In genomic region chr15:58227706-58228543, GRCh38 we compare ENCODE assay signal across 8 cellular contexts.
DNase-seq lines count a peak whose midpoint lies in the region; ATAC-seq and TF ChIP-seq lines count a peak whose summit lies in the region.

No MANE protein-coding gene starts in this region.

- H3K36me3 ChIP-seq in DND-41 (ENCODE audit: insufficient read depth, low read length) (no peaks in the 10 kb centered on the region), SJSA1 (no peaks in the 10 kb centered on the region), uterus (no peaks in the 10 kb centered on the region)

- no peak overlapping the region for H3K4me2 ChIP-seq in DND-41 (ENCODE audit: insufficient read depth, low read length)

- peaks cover 14% of the 10 kb centered on the region for H3K4me1 Mint-ChIP-seq in activated naive CD4-positive, alpha-beta T cell treated with anti-CD3 and anti-CD28 coated beads for 36 hours (ENCODE audit: low read depth)

- H3K27me3 ChIP-seq in DND-41 (ENCODE audit: insufficient read depth, low read length, poor library complexity) (no peaks in the 10 kb centered on the region), SJSA1 (replicated peaks) (no peaks in the 10 kb centered on the region), uterus (no peaks in the 10 kb centered on the region)

- peaks cover 2% of the 10 kb centered on the region for H3K27me3 Mint-ChIP-seq in activated naive CD4-positive, alpha-beta T cell treated with anti-CD3 and anti-CD28 coated beads for 36 hours (ENCODE audit: low read depth)

- DNase-seq in DND-41 (peak; percentile 72), M059J (ENCODE audit: low read depth) (peak; percentile 65), SJSA1 (ENCODE audit: low read depth in 1 of 2, low spot score in 2 of 2) (peak; percentile 63 to 73), globus pallidus (ENCODE audit: low spot score) (peak; percentile 80), pons (ENCODE audit: low spot score) (peak; percentile 91), uterus (peak; percentile 46 to 57)
- DNase-seq in activated naive CD4-positive, alpha-beta T cell treated with anti-CD3 and anti-CD28 coated beads for 36 hours, result peak; percentile 85

- ATAC-seq in DND-41 (ENCODE audit: insufficient read depth, low read depth) (peak; percentile 79), HG03439 (IDR thresholded peaks at IDR 0.05; ENCODE audit: unreplicated experiment) (no peak)

- TF ChIP-seq CTCF in DND-41 (IDR thresholded peaks at IDR 0.05; ENCODE audit: borderline replicate concordance, extremely low read depth, low read length, poor library complexity, severe bottlenecking), result peak; percentile 83
- peak; percentile 62 to 68 (median 65) for TF ChIP-seq CTCF in uterus (IDR thresholded peaks at IDR 0.05)

- H3K4me1 ChIP-seq in DND-41 (ENCODE audit: insufficient read depth, low read length) (no peaks in the 10 kb centered on the region), SJSA1 (replicated peaks) (peaks cover 13% of the 10 kb centered on the region), uterus (no peaks in the 10 kb centered on the region)

- H3K79me2 ChIP-seq in DND-41 (ENCODE audit: insufficient read depth, low read length), result no peaks in the 10 kb centered on the region

- H3K9me3 ChIP-seq in DND-41 (ENCODE audit: insufficient read depth, low read length, severe bottlenecking), result no peaks in the 10 kb centered on the region
- no peaks in the 10 kb centered on the region for H3K9me3 ChIP-seq in SJSA1 (replicated peaks)
- no peaks in the 10 kb centered on the region for H3K9me3 ChIP-seq in uterus

- TF ChIP-seq POLR2A in uterus (IDR thresholded peaks at IDR 0.05), result no peak

- H3K27ac Mint-ChIP-seq in activated naive CD4-positive, alpha-beta T cell treated with anti-CD3 and anti-CD28 coated beads for 36 hours, result no peak overlapping the region

- H3K36me3 Mint-ChIP-seq in activated naive CD4-positive, alpha-beta T cell treated with anti-CD3 and anti-CD28 coated beads for 36 hours (ENCODE audit: low read depth), result no peaks in the 10 kb centered on the region

- no peaks in the 10 kb centered on the region for H3K9me3 Mint-ChIP-seq in activated naive CD4-positive, alpha-beta T cell treated with anti-CD3 and anti-CD28 coated beads for 36 hours

- intact Hi-C loops in activated naive CD4-positive, alpha-beta T cell treated with anti-CD3 and anti-CD28 coated beads for 36 hours (cut with micrococcal nuclease), result loop anchor here (1.0 to 5.0 kb wide), 5 partner anchors 43 to 729 kb away; no protein-coding TSS in a partner anchor
- intact Hi-C loops in uterus (cut with DNase I; ENCODE audit: low total_unique reads), result no loop called here

- H3K9ac ChIP-seq in DND-41 (ENCODE audit: low read depth, low read length), result no peak overlapping the region

- no peak overlapping the region for H2AFZ ChIP-seq in DND-41 (ENCODE audit: low read depth, low read length)

- H3K27ac ChIP-seq in DND-41 (ENCODE audit: low read length) (no peak overlapping the region), SJSA1 (no peak overlapping the region), uterus (no peak overlapping the region)

- no peak overlapping the region for H3K4me3 ChIP-seq in DND-41 (ENCODE audit: low read depth in 1 of 2, low read length in 2 of 2)
- no peak overlapping the region for H3K4me3 ChIP-seq in SJSA1
- H3K4me3 ChIP-seq in uterus, result no peak overlapping the region

- no peaks in the 10 kb centered on the region for H4K20me1 ChIP-seq in DND-41 (ENCODE audit: insufficient read depth, low read length)

- no peak overlapping the region for H3K4me3 Mint-ChIP-seq in activated naive CD4-positive, alpha-beta T cell treated with anti-CD3 and anti-CD28 coated beads for 36 hours

- CTCF ChIA-PET in activated naive CD4-positive, alpha-beta T cell treated with anti-CD3 and anti-CD28 coated beads for 36 hours (lab: Charles Lee), result interaction anchor here (0.6 to 1.7 kb wide), 31 partner anchors 12 to 1309 kb away, joined by 3 to 7 read pairs (median 3); partner anchors contain the start of gene ADAM10
